12 cellular contexts compared by ENCODE assay signal in the genomic region with DNA sequence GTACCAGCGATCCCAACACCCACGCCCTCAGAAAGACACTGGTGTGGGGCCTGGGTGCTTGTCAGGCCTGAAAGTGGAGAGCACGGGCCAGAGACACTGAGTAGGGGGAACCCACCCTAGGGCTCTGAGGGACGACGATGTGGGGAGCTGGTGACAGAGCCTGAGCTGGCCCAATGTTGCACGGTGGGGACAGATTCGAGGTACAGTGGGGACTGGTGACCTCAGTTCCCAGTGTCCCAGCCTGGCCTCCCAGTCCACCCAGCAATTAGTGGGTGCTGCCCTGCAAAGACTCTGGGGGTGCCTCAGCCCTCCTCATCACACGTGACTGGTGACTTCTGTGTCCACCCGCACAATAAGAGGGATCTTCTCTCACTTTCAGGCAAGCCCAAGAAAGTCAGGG. TPM values are rescaled to one million over a fixed set of nuclear protein-coding genes. Genes with fewer than 3 reads are reported as not detected.
A peak's percentile ranks its signal among the peaks of the same experiment; 100 is the strongest.
DNase-seq lines count a peak whose midpoint lies in the region; ATAC-seq and TF ChIP-seq lines count a peak whose summit lies in the region.
"Not testable (repeated sequence)": the region's sequence is repeated elsewhere in the genome, so short reads cannot be mapped to it uniquely, and the experiment has no call there.
"Had no signal": no experiment of that assay in that cellular context is flagged by ENCODE, and none has a peak within 500 bp of the region (broad histone marks: within the 10 kb centered on the region; RNA-seq: fewer than 3 reads in every experiment).

No MANE protein-coding gene starts in this region.

- not testable (repeated sequence) for H3K9me3 ChIP-seq in right cardiac atrium (ENCODE audit: control insufficient read depth, low read length); left lung; lower lobe of right lung; upper lobe of right lung

- not testable (repeated sequence) for H3K36me3 ChIP-seq in left lung, lower lobe of right lung, upper lobe of right lung

- H3K27me3 ChIP-seq in right cardiac atrium (ENCODE audit: control insufficient read depth, insufficient read depth); left lung; lower lobe of right lung (ENCODE audit: low read depth); upper lobe of right lung: not testable (repeated sequence)

- no CpG with 5 or more reads among the region's 9 CpGs for WGBS in right cardiac atrium

- DNase-seq in Right ventricle myocardium superior; right cardiac atrium; left lung; lower lobe of right lung; omental fat pad (ENCODE audit: low spot score); stimulated activated naive CD8-positive, alpha-beta T cell treated with anti-CD3 and anti-CD28 coated beads, Interleukin-15, Interleukin-2, amounts not matched to agents 100 U/mL and 50 U/mL, for 24 hours; upper lobe of right lung: not testable (repeated sequence)

- intact Hi-C loops in Right ventricle myocardium superior (cut with DNase I); right cardiac atrium (cut with DNase I); left lung (cut with DNase I); lower lobe of right lung (cut with DNase I); upper lobe of right lung (cut with DNase I): not testable (repeated sequence)

- ATAC-seq in Right ventricle myocardium superior (ENCODE audit: poor library complexity): peak; percentile 20
- peak; percentile 40 to 65 for ATAC-seq in right cardiac atrium
- ATAC-seq in left lung: peak; percentile 14
- peak; percentile 26 to 64 for ATAC-seq in lower lobe of right lung
- peak; percentile 32 for ATAC-seq in omental fat pad (ENCODE audit: low FRiP score)
- ATAC-seq in stimulated activated naive CD8-positive, alpha-beta T cell treated with anti-CD3 and anti-CD28 coated beads, Interleukin-15, Interleukin-2, amounts not matched to agents 100 U/mL and 50 U/mL, for 24 hours: peak; percentile 43
- peak; percentile 47 for ATAC-seq in upper lobe of right lung

- not testable (repeated sequence) for H3K4me1 ChIP-seq in right cardiac atrium (ENCODE audit: control insufficient read depth, insufficient read depth, low read length); left lung; lower lobe of right lung; upper lobe of right lung

- not testable (repeated sequence) for TF ChIP-seq CTCF in left lung (IDR thresholded peaks at IDR 0.05); lower lobe of right lung (IDR thresholded peaks at IDR 0.05); omental fat pad (IDR thresholded peaks at IDR 0.05); upper lobe of right lung (IDR thresholded peaks at IDR 0.05)

- not testable (repeated sequence) for H3K27ac ChIP-seq in right cardiac atrium (ENCODE audit: low read length); left lung; lower lobe of right lung; upper lobe of right lung

- not testable (repeated sequence) for H3K4me3 ChIP-seq in right cardiac atrium (ENCODE audit: low read length); left lung; lower lobe of right lung; upper lobe of right lung

RNA-seq across cellular contexts. Expression of gene TUBB8B, which starts 36.6 kb away (rescaled TPM):
- total RNA-seq in Right ventricle myocardium superior: not detected
- not detected for total RNA-seq in right cardiac atrium
- not detected for polyA plus RNA-seq in right cardiac atrium
- not detected for total RNA-seq in left lung
- 0.47 TPM for total RNA-seq in lower lobe of right lung
- total RNA-seq in omental fat pad: not detected
- 0.38 TPM for total RNA-seq in upper lobe of right lung
- total RNA-seq: A172; CD4-positive, CD25-positive, alpha-beta regulatory T cell; CD8-positive, alpha-beta T cell; HFFc6 had no signal
- polyA plus RNA-seq: AG04450; CD4-positive, CD25-positive, alpha-beta regulatory T cell had no signal
